In the genomic region with DNA sequence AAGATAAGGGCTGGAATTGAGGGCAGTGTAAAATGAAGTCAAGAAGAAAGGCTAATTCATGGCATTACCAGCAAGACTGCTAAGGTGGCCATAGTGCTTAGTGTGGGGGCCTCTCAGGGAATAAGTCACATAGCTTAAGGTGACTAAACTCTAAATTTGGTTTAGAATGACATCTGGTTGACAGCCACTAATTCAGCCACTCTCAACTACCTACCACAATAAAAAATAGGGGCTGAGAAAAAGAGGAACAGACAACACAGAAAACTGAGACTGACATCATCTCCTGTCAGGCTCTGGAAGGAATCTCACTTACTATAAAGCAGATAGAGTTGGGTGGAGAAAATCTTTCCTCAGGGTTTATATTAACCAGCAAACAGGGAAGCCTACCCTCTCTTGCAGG, we compare ENCODE assay signal across 19 cellular contexts.
DNase-seq lines count a peak whose midpoint lies in the region; ATAC-seq, FAIRE-seq and TF ChIP-seq lines count a peak whose summit lies in the region.
"Had no signal": no experiment of that assay in that cellular context is flagged by ENCODE, and none has a peak within 500 bp of the region (broad histone marks: within the 10 kb centered on the region; RNA-seq: fewer than 3 reads in every experiment).

No MANE protein-coding gene starts in this region.

- no peak for TF ChIP-seq CTCF in dorsolateral prefrontal cortex (IDR thresholded peaks at IDR 0.05 in 54 of 56, conservative IDR thresholded peaks at IDR 0.05 in 2 of 56; ENCODE audit: low read depth in 1 of 56, partially characterized antibody in 56 of 56)

- DNase-seq in GM18507 (ENCODE audit: extremely low spot score, insufficient read length, low read depth): no peak
- no peak for DNase-seq in NCI-H1417 treated with DMSO at 0.1 percent for 48 hours (lab: John Stamatoyannopoulos, UW)
- DNase-seq in RCC 7860 (ENCODE audit: low spot score): no peak
- DNase-seq in dorsolateral prefrontal cortex: no peak
- DNase-seq: activated CD4-positive, CD25-positive, alpha-beta regulatory T cell; activated T-cell treated with anti-CD3 and anti-CD28 coated beads, Interleukin-2, amount 50 U/mL, for 48 hours; AML-193; DMS153; effector memory CD8-positive, alpha-beta T cell; kidney; NCI-H1694; SK-N-SH; stimulated activated CD4-positive, alpha-beta T cell treated with anti-CD3 and anti-CD28 coated beads, Interleukin-4, amount 100 ng/mL, for 24 hours; stimulated activated naive CD4-positive, alpha-beta T cell treated with Interleukin-2 at 50 U/mL for 16 hours had no signal

- no peak overlapping the region for H3K4me3 ChIP-seq in dorsolateral prefrontal cortex

- FAIRE-seq in GM18507 (lab: Jason Lieb, UNC) (peak; percentile 66), RCC 7860 (lab: Jason Lieb, UNC) (no peak)
- FAIRE-seq: frontal cortex, kidney had no signal

- no peak overlapping the region for H3K27ac ChIP-seq in dorsolateral prefrontal cortex

- peak; percentile 43 for ATAC-seq in GM19468 (IDR thresholded peaks at IDR 0.05; ENCODE audit: extremely low read depth, unreplicated experiment)
- peak; percentile 69 for ATAC-seq in HG02938 (IDR thresholded peaks at IDR 0.05; ENCODE audit: unreplicated experiment)
- ATAC-seq in HG03571 (IDR thresholded peaks at IDR 0.05; ENCODE audit: unreplicated experiment): peak; percentile 69
- no peak for ATAC-seq in GM18907 (IDR thresholded peaks at IDR 0.05; ENCODE audit: unreplicated experiment)
- ATAC-seq: effector memory CD8-positive, alpha-beta T cell had no signal

- intact Hi-C loops in dorsolateral prefrontal cortex (cut with DNase I): no loop called here

- H3K27me3 ChIP-seq in dorsolateral prefrontal cortex: peaks cover 0 to 70% (median 24%) of the 10 kb centered on the region in 45 donors
